8 cellular contexts compared by ENCODE assay signal in genomic region chr6:34146021-34146782, GRCh38. TPM values are rescaled to one million over a fixed set of nuclear protein-coding genes. Genes with fewer than 3 reads are reported as not detected.
DNase-seq lines count a peak whose midpoint lies in the region; ATAC-seq and TF ChIP-seq lines count a peak whose summit lies in the region.

Gene GRM4 (minus strand): TSS chr6:34146087. CDS start chr6:34133496, 12,591 bp downstream.

- peaks cover 3% of the 10 kb centered on the region for H3K27me3 ChIP-seq in GM06990 (replicated peaks; ENCODE audit: control insufficient read depth, insufficient read depth, low read length)
- peaks cover 73% of the 10 kb centered on the region for H3K27me3 ChIP-seq in PC-9 (ENCODE audit: insufficient read depth, low read depth)
- peaks cover 48% of the 10 kb centered on the region for H3K27me3 ChIP-seq in fibroblast of lung (ENCODE audit: control insufficient read depth, insufficient read depth, low read length)
- H3K27me3 ChIP-seq in psoas muscle (ENCODE audit: insufficient read depth in 3 of 3, low read length in 2 of 3), result peaks cover 0 to 33% (median 17%) of the 10 kb centered on the region in 3 donors

- H3K4me1 ChIP-seq in PC-9 (replicated peaks; ENCODE audit: insufficient read depth), result no peaks in the 10 kb centered on the region
- H3K4me1 ChIP-seq in fibroblast of lung (ENCODE audit: control insufficient read depth, extremely low read depth, insufficient read depth, low read length), result no peaks in the 10 kb centered on the region
- peaks cover 19% of the 10 kb centered on the region for H3K4me1 ChIP-seq in psoas muscle

- ATAC-seq in psoas muscle (peak in 1 of 4 donors; percentile 5), HG03521 (IDR thresholded peaks at IDR 0.05; ENCODE audit: unreplicated experiment) (no peak), HG02642 (IDR thresholded peaks at IDR 0.05; ENCODE audit: poor library complexity, unreplicated experiment) (no peak)

- WGBS in psoas muscle, 3 donors, result 42 to 49% (median 48%) methylated on average over 20 of the region's 20 CpGs

- peak within 1 kb of the TSS; percentile 77 for H3K4me2 ChIP-seq in PC-9
- peak within 1 kb of the TSS; percentile 51 for H3K4me2 ChIP-seq in fibroblast of lung (ENCODE audit: extremely low read depth, insufficient read depth, low read length)

- no peak within 1 kb of the TSS for H3K9ac ChIP-seq in fibroblast of lung (ENCODE audit: insufficient read depth, low read length)

- H3F3A ChIP-seq in PC-9 (ENCODE audit: insufficient read depth, low read depth), result no peaks in the 10 kb centered on the region

- H3K36me3 ChIP-seq in GM06990 (ENCODE audit: control insufficient read depth, insufficient read depth, low read length), result no peaks in the 10 kb centered on the region
- H3K36me3 ChIP-seq in PC-9 (ENCODE audit: low read depth), result no peaks in the 10 kb centered on the region
- H3K36me3 ChIP-seq in fibroblast of lung (ENCODE audit: control insufficient read depth, insufficient read depth, low read length), result no peaks in the 10 kb centered on the region
- H3K36me3 ChIP-seq in psoas muscle (ENCODE audit: insufficient read depth in 1 of 2, low read depth in 1 of 2), result no peaks in the 10 kb centered on the region

- intact Hi-C loops in PC-9 (cut with micrococcal nuclease; ENCODE audit: unreplicated experiment) (no loop called here), psoas muscle (cut with DNase I) (no loop called here)

- DNase-seq in GM06990 (ENCODE audit: extremely low read depth, insufficient read length) (no peak), PC-9 (no peak), fibroblast of lung (ENCODE audit: low read depth in 2 of 2) (no peak), psoas muscle (peak in 1 of 2 donors; percentile 30), NCI-H2227 treated with DMSO at 0.1 percent for 48 hours (lab: John Stamatoyannopoulos, UW) (no peak), GOT3 (lab: John Stamatoyannopoulos, UW) (no peak)

- no peaks in the 10 kb centered on the region for H3K79me2 ChIP-seq in PC-9 (ENCODE audit: low read depth)
- H3K79me2 ChIP-seq in fibroblast of lung (ENCODE audit: control insufficient read depth, insufficient read depth, low read length), result no peaks in the 10 kb centered on the region

- H4K20me1 ChIP-seq in PC-9 (ENCODE audit: insufficient read depth) (no peaks in the 10 kb centered on the region), fibroblast of lung (ENCODE audit: control insufficient read depth, extremely low read depth, insufficient read depth, low read length) (no peaks in the 10 kb centered on the region)

- H3K27ac ChIP-seq in PC-9 (no peak within 1 kb of the TSS), fibroblast of lung (ENCODE audit: insufficient read depth, low read length) (no peak within 1 kb of the TSS), psoas muscle (no peak within 1 kb of the TSS)

- TF ChIP-seq CTCF in GM06990 (IDR thresholded peaks at IDR 0.05; ENCODE audit: insufficient read depth, low read length, poor library complexity, severe bottlenecking) (no peak), PC-9 (conservative IDR thresholded peaks at IDR 0.05) (no peak), fibroblast of lung (conservative IDR thresholded peaks at IDR 0.05 in 1 of 2, IDR thresholded peaks at IDR 0.05 in 1 of 2; ENCODE audit: low read depth in 1 of 2, low read length in 2 of 2) (no peak), psoas muscle (IDR thresholded peaks at IDR 0.05) (no peak)

- peak within 1 kb of the TSS; percentile 52; the same call in 1 of the 2 replicates for H2AFZ ChIP-seq in PC-9
- H2AFZ ChIP-seq in fibroblast of lung (ENCODE audit: low read length), result no peak within 1 kb of the TSS

- CTCF ChIA-PET in PC-9 (lab: Charles Lee), result interaction anchor here (0.6 to 1.1 kb wide), 2 partner anchors 269 to 375 kb away, joined by 5 read pairs; no protein-coding TSS in a partner anchor

- POLR2A ChIA-PET in PC-9 (lab: Charles Lee; ENCODE audit: unreplicated experiment), result no interaction called here

- H3K9me2 ChIP-seq in PC-9 (ENCODE audit: insufficient read depth), result no peaks in the 10 kb centered on the region

- H3K4me3 ChIP-seq in GM06990 (replicated peaks; ENCODE audit: low read depth, low read length), result peak within 1 kb of the TSS; percentile 46
- peak within 1 kb of the TSS; percentile 61 for H3K4me3 ChIP-seq in PC-9
- H3K4me3 ChIP-seq in fibroblast of lung (replicated peaks in 1 of 4; ENCODE audit: control extremely low read depth in 1 of 4, insufficient read depth in 1 of 4, low read depth in 3 of 4, low read length in 4 of 4), result peak within 1 kb of the TSS in 2 of 4 experiments; percentile 31 to 51
- peak within 1 kb of the TSS; percentile 61 for H3K4me3 ChIP-seq in psoas muscle

- H3K9me3 ChIP-seq in PC-9 (ENCODE audit: insufficient read depth, low read depth) (no peaks in the 10 kb centered on the region), fibroblast of lung (ENCODE audit: control insufficient read depth, insufficient read depth, low read depth, low read length) (no peaks in the 10 kb centered on the region), psoas muscle (no peaks in the 10 kb centered on the region)

- no TSS peak for BruUV-seq in PC-9 (replicated peaks; lab: Mats Ljungman, UMichigan)

RNA-seq across cellular contexts. Expression of gene GRM4, which starts in this region (rescaled TPM):
- not detected in 2 replicates for total RNA-seq in PC-9 (2021)
- total RNA-seq in fibroblast of lung, result under 0.01 TPM in 2 replicates
- not detected in 2 replicates for polyA plus RNA-seq in fibroblast of lung
- polyA plus RNA-seq in fibroblast of lung (2012), result not detected in 2 replicates
- not detected in 2 replicates for polyA minus RNA-seq in fibroblast of lung (ENCODE audit: low replicate concordance)
- under 1 TPM in 2 of 4 donors, not detected in 2; 0.07 to 0.39 TPM for total RNA-seq in psoas muscle
- under 1 TPM in 1 of 3 donors, not detected in 2; 0.14 TPM for polyA plus RNA-seq in psoas muscle
